ENCODE assay signal across 43 cellular contexts in genomic region chr4:69536980-69537379, GRCh38. TPM values are rescaled to one million over a fixed set of nuclear protein-coding genes. Genes with fewer than 3 reads are reported as not detected.
"Had no signal": no experiment of that assay in that cellular context is flagged by ENCODE, and none has a peak within 500 bp of the region (broad histone marks: within the 10 kb centered on the region; RNA-seq: fewer than 3 reads in every experiment).

No MANE protein-coding gene starts in this region.

- H3K4me1 ChIP-seq: adrenal gland, ascending aorta, breast epithelium had no signal

- H3K27ac ChIP-seq: adrenal gland, ascending aorta, body of pancreas, brain microvascular endothelial cell, breast epithelium, cardiac muscle cell had no signal

- FAIRE-seq: astrocyte, bronchial epithelial cell had no signal

- H3K4me3 Mint-ChIP-seq: activated naive CD4-positive, alpha-beta T cell treated with anti-CD3 and anti-CD28 coated beads for 36 hours; activated naive CD4-positive, alpha-beta T cell treated with anti-CD3 and anti-CD28 coated beads, Interleukin-2, amount 10 ng/mL, durations not matched to agents 7 days and 5 days; activated naive CD4-positive, alpha-beta T cell treated with anti-CD3 and anti-CD28 coated beads, Interleukin-2, amount 50 U/mL, for 24 hours; activated naive CD8-positive, alpha-beta T cell; activated naive CD8-positive, alpha-beta T cell treated with anti-CD3 and anti-CD28 coated beads for 36 hours; activated naive CD8-positive, alpha-beta T cell treated with anti-CD3 and anti-CD28 coated beads, Interleukin-2, amount 10 ng/mL, durations not matched to agents 7 days and 5 days; activated naive CD8-positive, alpha-beta T cell treated with anti-CD3 and anti-CD28 coated beads, Interleukin-2, amount 50 U/mL, for 24 hours; activated T-cell treated with anti-CD3 and anti-CD28 coated beads, Interleukin-2, amount 50 U/mL, for 24 hours; activated T-cell treated with anti-CD3 and anti-CD28 coated beads, Interleukin-2, amount 50 U/mL, for 4 hours; activated T-cell treated with anti-CD3 and anti-CD28 coated beads, Interleukin-2, amount 50 U/mL, for 72 hours; activated T-helper 1 cell treated with anti-CD3 and anti-CD28 coated beads, Interleukin-12 subunit alpha, Interleukin-12 subunit beta, Interleukin-2, Interleukin-4 antibody, amounts not matched to agents 30 ng/mL and 10 ng/mL and 1 ng/mL, durations not matched to agents 14 hours and 24 hours and 36 hours; activated T-helper 17 cell treated with anti-CD3 and anti-CD28 coated beads, Interleukin-2, amount 50 U/mL, for 72 hours; brain; central memory CD8-positive, alpha-beta T cell had no signal

- ATAC-seq: activated naive CD4-positive, alpha-beta T cell treated with anti-CD3 and anti-CD28 coated beads, Interleukin-2, amount 50 U/mL, for 72 hours; activated naive CD8-positive, alpha-beta T cell treated with anti-CD3 and anti-CD28 coated beads, Interleukin-2, amount 50 U/mL, for 24 hours; activated T-cell treated with anti-CD3 and anti-CD28 coated beads, Interleukin-2, amount 50 U/mL, for 4 hours; activated T-cell treated with anti-CD3 and anti-CD28 coated beads, Interleukin-2, amount 50 U/mL, for 72 hours; activated T-helper 17 cell treated with anti-CD3 and anti-CD28 coated beads, Interleukin-2, amount 50 U/mL, for 72 hours; body of pancreas had no signal

- H3K4me1 Mint-ChIP-seq: activated naive CD4-positive, alpha-beta T cell treated with anti-CD3 and anti-CD28 coated beads, Interleukin-2, amount 10 ng/mL, durations not matched to agents 7 days and 5 days; activated naive CD4-positive, alpha-beta T cell treated with anti-CD3 and anti-CD28 coated beads, Interleukin-2, amount 50 U/mL, for 24 hours; activated naive CD8-positive, alpha-beta T cell treated with anti-CD3 and anti-CD28 coated beads for 36 hours; activated naive CD8-positive, alpha-beta T cell treated with anti-CD3 and anti-CD28 coated beads, Interleukin-2, amount 10 ng/mL, durations not matched to agents 7 days and 5 days; activated naive CD8-positive, alpha-beta T cell treated with anti-CD3 and anti-CD28 coated beads, Interleukin-2, amount 50 U/mL, for 24 hours; activated T-helper 17 cell treated with anti-CD3 and anti-CD28 coated beads, Interleukin-2, amount 50 U/mL, for 72 hours; brain; central memory CD8-positive, alpha-beta T cell had no signal

- H3K36me3 Mint-ChIP-seq: activated naive CD4-positive, alpha-beta T cell treated with anti-CD3 and anti-CD28 coated beads, Interleukin-2, amount 10 ng/mL, durations not matched to agents 7 days and 5 days; activated naive CD4-positive, alpha-beta T cell treated with anti-CD3 and anti-CD28 coated beads, Interleukin-2, amount 50 U/mL, for 24 hours; activated naive CD4-positive, alpha-beta T cell treated with anti-CD3 and anti-CD28 coated beads, Interleukin-2, amount 50 U/mL, for 72 hours; activated naive CD8-positive, alpha-beta T cell; activated naive CD8-positive, alpha-beta T cell treated with anti-CD3 and anti-CD28 coated beads for 36 hours; activated naive CD8-positive, alpha-beta T cell treated with anti-CD3 and anti-CD28 coated beads, Interleukin-2, amount 10 ng/mL, durations not matched to agents 7 days and 5 days; brain had no signal

- H3K4me3 ChIP-seq: adrenal gland, ascending aorta, body of pancreas, breast epithelium, cardiac muscle cell had no signal

- H3K27ac Mint-ChIP-seq: activated naive CD4-positive, alpha-beta T cell treated with anti-CD3 and anti-CD28 coated beads for 36 hours; activated naive CD4-positive, alpha-beta T cell treated with anti-CD3 and anti-CD28 coated beads, Interleukin-2, amount 10 ng/mL, durations not matched to agents 7 days and 5 days; activated naive CD4-positive, alpha-beta T cell treated with anti-CD3 and anti-CD28 coated beads, Interleukin-2, amount 50 U/mL, for 24 hours; activated naive CD4-positive, alpha-beta T cell treated with anti-CD3 and anti-CD28 coated beads, Interleukin-2, amount 50 U/mL, for 72 hours; activated naive CD8-positive, alpha-beta T cell; activated naive CD8-positive, alpha-beta T cell treated with anti-CD3 and anti-CD28 coated beads for 36 hours; activated naive CD8-positive, alpha-beta T cell treated with anti-CD3 and anti-CD28 coated beads, Interleukin-2, amount 10 ng/mL, durations not matched to agents 7 days and 5 days; activated naive CD8-positive, alpha-beta T cell treated with anti-CD3 and anti-CD28 coated beads, Interleukin-2, amount 50 U/mL, for 24 hours; activated T-cell treated with anti-CD3 and anti-CD28 coated beads, Interleukin-2, amount 50 U/mL, for 24 hours; activated T-cell treated with anti-CD3 and anti-CD28 coated beads, Interleukin-2, amount 50 U/mL, for 72 hours; activated T-helper 1 cell treated with anti-CD3 and anti-CD28 coated beads, Interleukin-12 subunit alpha, Interleukin-12 subunit beta, Interleukin-2, Interleukin-4 antibody, amounts not matched to agents 30 ng/mL and 10 ng/mL and 1 ng/mL, durations not matched to agents 14 hours and 24 hours and 36 hours; activated T-helper 17 cell treated with anti-CD3 and anti-CD28 coated beads, Interleukin-2, amount 50 U/mL, for 72 hours; activated T-helper 2 cell treated with anti-CD3 and anti-CD28 coated beads, Interferon-gamma antibody, Interleukin-2, Interleukin-4, amounts not matched to agents 10 μg/mL and 5 μg/mL and 100 μg/mL, durations not matched to agents 14 hours and 24 hours and 36 hours; brain had no signal

- H3K36me3 ChIP-seq: adrenal gland, ascending aorta, brain microvascular endothelial cell, breast epithelium, cardiac muscle cell had no signal

- H3K27me3 Mint-ChIP-seq: activated naive CD4-positive, alpha-beta T cell treated with anti-CD3 and anti-CD28 coated beads, Interleukin-2, amount 10 ng/mL, durations not matched to agents 7 days and 5 days; activated naive CD8-positive, alpha-beta T cell; activated naive CD8-positive, alpha-beta T cell treated with anti-CD3 and anti-CD28 coated beads for 36 hours; activated naive CD8-positive, alpha-beta T cell treated with anti-CD3 and anti-CD28 coated beads, Interleukin-2, amount 50 U/mL, for 24 hours; activated T-cell treated with anti-CD3 and anti-CD28 coated beads, Interleukin-2, amount 50 U/mL, for 24 hours; activated T-helper 17 cell treated with anti-CD3 and anti-CD28 coated beads, Interleukin-2, amount 50 U/mL, for 72 hours; brain; central memory CD8-positive, alpha-beta T cell had no signal

- H3K9me3 Mint-ChIP-seq: activated naive CD4-positive, alpha-beta T cell treated with anti-CD3 and anti-CD28 coated beads for 36 hours; activated naive CD4-positive, alpha-beta T cell treated with anti-CD3 and anti-CD28 coated beads, Interleukin-2, amount 10 ng/mL, durations not matched to agents 7 days and 5 days; activated naive CD4-positive, alpha-beta T cell treated with anti-CD3 and anti-CD28 coated beads, Interleukin-2, amount 50 U/mL, for 24 hours; activated naive CD4-positive, alpha-beta T cell treated with anti-CD3 and anti-CD28 coated beads, Interleukin-2, amount 50 U/mL, for 72 hours; activated naive CD8-positive, alpha-beta T cell treated with anti-CD3 and anti-CD28 coated beads for 36 hours; activated naive CD8-positive, alpha-beta T cell treated with anti-CD3 and anti-CD28 coated beads, Interleukin-2, amount 10 ng/mL, durations not matched to agents 7 days and 5 days; activated naive CD8-positive, alpha-beta T cell treated with anti-CD3 and anti-CD28 coated beads, Interleukin-2, amount 50 U/mL, for 24 hours; activated T-cell treated with anti-CD3 and anti-CD28 coated beads, Interleukin-2, amount 50 U/mL, for 24 hours; activated T-cell treated with anti-CD3 and anti-CD28 coated beads, Interleukin-2, amount 50 U/mL, for 4 hours; activated T-helper 1 cell treated with anti-CD3 and anti-CD28 coated beads, Interleukin-12 subunit alpha, Interleukin-12 subunit beta, Interleukin-2, Interleukin-4 antibody, amounts not matched to agents 30 ng/mL and 10 ng/mL and 1 ng/mL, durations not matched to agents 14 hours and 24 hours and 36 hours; activated T-helper 17 cell treated with anti-CD3 and anti-CD28 coated beads, Interleukin-2, amount 50 U/mL, for 72 hours; activated T-helper 2 cell treated with anti-CD3 and anti-CD28 coated beads, Interferon-gamma antibody, Interleukin-2, Interleukin-4, amounts not matched to agents 10 μg/mL and 5 μg/mL and 100 μg/mL, durations not matched to agents 14 hours and 24 hours and 36 hours; brain had no signal

- DNase-seq: activated effector memory CD4-positive, alpha-beta T cell treated with anti-CD3 and anti-CD28 coated beads, Interleukin-2, amount 50 U/mL, for 16 hours; activated effector memory CD4-positive, alpha-beta T cell treated with Interleukin-2 at 50 U/mL for 16 hours; activated gamma-delta T cell; activated gamma-delta T cell treated with Interleukin-2 at 50 U/mL for 16 hours; activated naive CD4-positive, alpha-beta T cell; activated naive CD4-positive, alpha-beta T cell treated with anti-CD3 and anti-CD28 coated beads for 36 hours; activated naive CD4-positive, alpha-beta T cell treated with anti-CD3 and anti-CD28 coated beads, Interleukin-2, amount 10 ng/mL, durations not matched to agents 7 days and 5 days; activated naive CD4-positive, alpha-beta T cell treated with anti-CD3 and anti-CD28 coated beads, Interleukin-2, amount 50 U/mL, for 16 hours; activated naive CD4-positive, alpha-beta T cell treated with Interleukin-2 at 50 U/mL for 16 hours; activated naive CD8-positive, alpha-beta T cell treated with anti-CD3 and anti-CD28 coated beads for 36 hours; activated naive CD8-positive, alpha-beta T cell treated with anti-CD3 and anti-CD28 coated beads, Interleukin-2, amount 10 ng/mL, durations not matched to agents 7 days and 5 days; activated naive CD8-positive, alpha-beta T cell treated with anti-CD3 and anti-CD28 coated beads, Interleukin-2, amount 50 U/mL, for 24 hours; activated T-cell treated with anti-CD3 and anti-CD28 coated beads, Interleukin-2, amount 50 U/mL, for 1 hour; activated T-cell treated with anti-CD3 and anti-CD28 coated beads, Interleukin-2, amount 50 U/mL, for 24 hours; activated T-cell treated with anti-CD3 and anti-CD28 coated beads, Interleukin-2, amount 50 U/mL, for 4 hours; activated T-cell treated with anti-CD3 and anti-CD28 coated beads, Interleukin-2, amount 50 U/mL, for 48 hours; activated T-cell treated with anti-CD3 and anti-CD28 coated beads, Interleukin-2, amount 50 U/mL, for 72 hours; adrenal gland; amniotic stem cell; amygdala; anterior cingulate cortex; aorta; body of pancreas; brain microvascular endothelial cell; caudate nucleus; central memory CD4-positive, alpha-beta T cell; cerebellar nuclear complex had no signal

- H3K9me3 ChIP-seq: adrenal gland, ascending aorta, body of pancreas, breast epithelium had no signal

- H3K27me3 ChIP-seq: adrenal gland, ascending aorta, body of pancreas, brain microvascular endothelial cell, breast epithelium, cardiac muscle cell had no signal

RNA-seq across cellular contexts. Expression of gene UGT2B4, which starts 41.3 kb away (rescaled TPM):
- total RNA-seq: activated naive CD4-positive, alpha-beta T cell treated with anti-CD3 and anti-CD28 coated beads for 36 hours; activated naive CD4-positive, alpha-beta T cell treated with anti-CD3 and anti-CD28 coated beads, Interleukin-2, amount 50 U/mL, for 72 hours; activated naive CD8-positive, alpha-beta T cell treated with anti-CD3 and anti-CD28 coated beads for 36 hours; activated naive CD8-positive, alpha-beta T cell treated with anti-CD3 and anti-CD28 coated beads, Interleukin-2, amount 10 ng/mL, durations not matched to agents 7 days and 5 days; activated T-cell treated with anti-CD3 and anti-CD28 coated beads, Interleukin-2, amount 50 U/mL, for 72 hours; activated T-helper 1 cell treated with anti-CD3 and anti-CD28 coated beads, Interleukin-12 subunit alpha, Interleukin-12 subunit beta, Interleukin-2, Interleukin-4 antibody, amounts not matched to agents 30 ng/mL and 10 ng/mL and 1 ng/mL, durations not matched to agents 14 hours and 24 hours and 36 hours; activated T-helper 17 cell treated with anti-CD3 and anti-CD28 coated beads, Interleukin-2, amount 50 U/mL, for 72 hours; activated T-helper 2 cell treated with anti-CD3 and anti-CD28 coated beads, Interferon-gamma antibody, Interleukin-2, Interleukin-4, amounts not matched to agents 10 μg/mL and 5 μg/mL and 100 μg/mL, durations not matched to agents 14 hours and 24 hours and 36 hours; aorta; body of pancreas; breast epithelium; bronchial epithelial cell; cardiac muscle cell; cardiac septum; cerebellum; chondrocyte had no signal
- polyA plus RNA-seq: aorta, cardiac muscle cell had no signal
